1 cellular context compared by ENCODE assay signal in genomic region chr3:52495096-52495495, GRCh38.
TF ChIP-seq lines count a peak whose summit lies in the region.

A gene with protein sequence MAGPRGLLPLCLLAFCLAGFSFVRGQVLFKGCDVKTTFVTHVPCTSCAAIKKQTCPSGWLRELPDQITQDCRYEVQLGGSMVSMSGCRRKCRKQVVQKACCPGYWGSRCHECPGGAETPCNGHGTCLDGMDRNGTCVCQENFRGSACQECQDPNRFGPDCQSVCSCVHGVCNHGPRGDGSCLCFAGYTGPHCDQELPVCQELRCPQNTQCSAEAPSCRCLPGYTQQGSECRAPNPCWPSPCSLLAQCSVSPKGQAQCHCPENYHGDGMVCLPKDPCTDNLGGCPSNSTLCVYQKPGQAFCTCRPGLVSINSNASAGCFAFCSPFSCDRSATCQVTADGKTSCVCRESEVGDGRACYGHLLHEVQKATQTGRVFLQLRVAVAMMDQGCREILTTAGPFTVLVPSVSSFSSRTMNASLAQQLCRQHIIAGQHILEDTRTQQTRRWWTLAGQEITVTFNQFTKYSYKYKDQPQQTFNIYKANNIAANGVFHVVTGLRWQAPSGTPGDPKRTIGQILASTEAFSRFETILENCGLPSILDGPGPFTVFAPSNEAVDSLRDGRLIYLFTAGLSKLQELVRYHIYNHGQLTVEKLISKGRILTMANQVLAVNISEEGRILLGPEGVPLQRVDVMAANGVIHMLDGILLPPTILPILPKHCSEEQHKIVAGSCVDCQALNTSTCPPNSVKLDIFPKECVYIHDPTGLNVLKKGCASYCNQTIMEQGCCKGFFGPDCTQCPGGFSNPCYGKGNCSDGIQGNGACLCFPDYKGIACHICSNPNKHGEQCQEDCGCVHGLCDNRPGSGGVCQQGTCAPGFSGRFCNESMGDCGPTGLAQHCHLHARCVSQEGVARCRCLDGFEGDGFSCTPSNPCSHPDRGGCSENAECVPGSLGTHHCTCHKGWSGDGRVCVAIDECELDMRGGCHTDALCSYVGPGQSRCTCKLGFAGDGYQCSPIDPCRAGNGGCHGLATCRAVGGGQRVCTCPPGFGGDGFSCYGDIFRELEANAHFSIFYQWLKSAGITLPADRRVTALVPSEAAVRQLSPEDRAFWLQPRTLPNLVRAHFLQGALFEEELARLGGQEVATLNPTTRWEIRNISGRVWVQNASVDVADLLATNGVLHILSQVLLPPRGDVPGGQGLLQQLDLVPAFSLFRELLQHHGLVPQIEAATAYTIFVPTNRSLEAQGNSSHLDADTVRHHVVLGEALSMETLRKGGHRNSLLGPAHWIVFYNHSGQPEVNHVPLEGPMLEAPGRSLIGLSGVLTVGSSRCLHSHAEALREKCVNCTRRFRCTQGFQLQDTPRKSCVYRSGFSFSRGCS (N-terminal part only) (plus strand): TSS chr3:52495338. CDS start chr3:52495414, 76 bp downstream.

TF ChIP-seq in WTC11, 78 proteins besides CTCF, POLR2A, EP300 and RAD21 (continued from another document):
- TF ChIP-seq ZNF281 (CRISPR knock-in tag; IDR thresholded peaks at IDR 0.05) (no peak), CBFB (CRISPR knock-in tag; IDR thresholded peaks at IDR 0.05; ENCODE audit: low read depth) (no peak), IRF2 (CRISPR knock-in tag; IDR thresholded peaks at IDR 0.05; ENCODE audit: borderline replicate concordance, low read depth) (no peak), SMAD4 (CRISPR knock-in tag; IDR thresholded peaks at IDR 0.05) (no peak), RELA (CRISPR knock-in tag; IDR thresholded peaks at IDR 0.05; ENCODE audit: borderline replicate concordance) (no peak)
- TF ChIP-seq, protein P1, sequence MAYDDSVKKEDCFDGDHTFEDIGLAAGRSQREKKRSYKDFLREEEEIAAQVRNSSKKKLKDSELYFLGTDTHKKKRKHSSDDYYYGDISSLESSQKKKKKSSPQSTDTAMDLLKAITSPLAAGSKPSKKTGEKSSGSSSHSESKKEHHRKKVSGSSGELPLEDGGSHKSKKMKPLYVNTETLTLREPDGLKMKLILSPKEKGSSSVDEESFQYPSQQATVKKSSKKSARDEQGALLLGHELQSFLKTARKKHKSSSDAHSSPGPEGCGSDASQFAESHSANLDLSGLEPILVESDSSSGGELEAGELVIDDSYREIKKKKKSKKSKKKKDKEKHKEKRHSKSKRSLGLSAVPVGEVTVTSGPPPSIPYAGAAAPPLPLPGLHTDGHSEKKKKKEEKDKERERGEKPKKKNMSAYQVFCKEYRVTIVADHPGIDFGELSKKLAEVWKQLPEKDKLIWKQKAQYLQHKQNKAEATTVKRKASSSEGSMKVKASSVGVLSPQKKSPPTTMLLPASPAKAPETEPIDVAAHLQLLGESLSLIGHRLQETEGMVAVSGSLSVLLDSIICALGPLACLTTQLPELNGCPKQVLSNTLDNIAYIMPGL (CRISPR knock-in tag; IDR thresholded peaks at IDR 0.05), result no peak
TF ChIP-seq in WTC11: peak in this region for 0.
